26 cellular contexts compared by ENCODE assay signal in genomic region chr16:89017956-89018604, GRCh38. TPM values are rescaled to one million over a fixed set of nuclear protein-coding genes. Genes with fewer than 3 reads are reported as not detected.
DNase-seq lines count a peak whose midpoint lies in the region; ATAC-seq, FAIRE-seq and TF ChIP-seq lines count a peak whose summit lies in the region.
"Had no signal": no experiment of that assay in that cellular context is flagged by ENCODE, and none has a peak within 500 bp of the region (broad histone marks: within the 10 kb centered on the region; RNA-seq: fewer than 3 reads in every experiment).

No MANE protein-coding gene starts in this region.

- H3K4me3 Mint-ChIP-seq in activated T-helper 17 cell treated with anti-CD3 and anti-CD28 coated beads, Interleukin-2, amount 50 U/mL, for 72 hours, result no peak overlapping the region
- H3K4me3 Mint-ChIP-seq in CD8-positive, alpha-beta T cell, result no peak overlapping the region
- H3K4me3 Mint-ChIP-seq: activated CD4-positive, alpha-beta memory T cell treated with anti-CD3 and anti-CD28 coated beads for 36 hours; CD8-positive, alpha-beta memory T cell; stimulated activated naive CD8-positive, alpha-beta T cell treated with anti-CD3 and anti-CD28 coated beads, Interleukin-15, Interleukin-2, amounts not matched to agents 100 ng/mL and 50 ng/mL, for 24 hours had no signal

- H3K27ac Mint-ChIP-seq in activated T-helper 17 cell treated with anti-CD3 and anti-CD28 coated beads, Interleukin-2, amount 50 U/mL, for 72 hours, result no peak overlapping the region
- H3K27ac Mint-ChIP-seq in CD8-positive, alpha-beta T cell, result no peak overlapping the region
- H3K27ac Mint-ChIP-seq: activated CD4-positive, alpha-beta memory T cell treated with anti-CD3 and anti-CD28 coated beads for 36 hours; CD8-positive, alpha-beta memory T cell; stimulated activated naive CD8-positive, alpha-beta T cell treated with anti-CD3 and anti-CD28 coated beads, Interleukin-15, Interleukin-2, amounts not matched to agents 100 ng/mL and 50 ng/mL, for 24 hours had no signal

- TF ChIP-seq CTCF in kidney (IDR thresholded peaks at IDR 0.05; ENCODE audit: borderline replicate concordance, extremely low read depth, insufficient read depth), result no peak
- no peak for TF ChIP-seq CTCF in CD8-positive, alpha-beta T cell (IDR thresholded peaks at IDR 0.05)

- H3K36me3 ChIP-seq in SJCRH30, result no peaks in the 10 kb centered on the region
- no peaks in the 10 kb centered on the region for H3K36me3 ChIP-seq in kidney (ENCODE audit: control insufficient read depth in 1 of 2, insufficient read depth in 2 of 2, low read length in 2 of 2)
- no peaks in the 10 kb centered on the region for H3K36me3 ChIP-seq in CD8-positive, alpha-beta T cell (ENCODE audit: insufficient read depth, low read length)
- H3K36me3 ChIP-seq: esophagus muscularis mucosa, tibial artery had no signal

- H3K4me1 Mint-ChIP-seq in activated T-helper 17 cell treated with anti-CD3 and anti-CD28 coated beads, Interleukin-2, amount 50 U/mL, for 72 hours, result peaks cover 3% of the 10 kb centered on the region
- peaks cover 2% of the 10 kb centered on the region for H3K4me1 Mint-ChIP-seq in CD8-positive, alpha-beta T cell (ENCODE audit: low read depth)

- no peak for FAIRE-seq in kidney (lab: Jason Lieb, UNC)

- H3K4me3 ChIP-seq in SJCRH30 (peak overlapping the region; percentile 25), kidney (ENCODE audit: low read length in 2 of 2) (no peak overlapping the region)
- no peak overlapping the region for H3K4me3 ChIP-seq in CD8-positive, alpha-beta T cell (ENCODE audit: low read depth, low read length)
- H3K4me3 ChIP-seq: esophagus muscularis mucosa, tibial artery had no signal

- H3K9me3 Mint-ChIP-seq in activated T-helper 17 cell treated with anti-CD3 and anti-CD28 coated beads, Interleukin-2, amount 50 U/mL, for 72 hours, result no peaks in the 10 kb centered on the region
- H3K9me3 Mint-ChIP-seq in CD8-positive, alpha-beta T cell, result no peaks in the 10 kb centered on the region
- H3K9me3 Mint-ChIP-seq: activated CD4-positive, alpha-beta memory T cell treated with anti-CD3 and anti-CD28 coated beads for 36 hours; CD8-positive, alpha-beta memory T cell; stimulated activated naive CD8-positive, alpha-beta T cell treated with anti-CD3 and anti-CD28 coated beads, Interleukin-15, Interleukin-2, amounts not matched to agents 100 ng/mL and 50 ng/mL, for 24 hours had no signal

- H3K27me3 ChIP-seq in SJCRH30, result no peaks in the 10 kb centered on the region
- no peaks in the 10 kb centered on the region for H3K27me3 ChIP-seq in CD8-positive, alpha-beta T cell (ENCODE audit: insufficient read depth, low read length)

- intact Hi-C loops in kidney (cut with DNase I), result no loop called here
- intact Hi-C loops in CD8-positive, alpha-beta T cell (cut with DNase I, micrococcal nuclease), result no loop called here

- no peak overlapping the region for H3K9ac ChIP-seq in kidney (ENCODE audit: low read length in 2 of 2)

- POLR2A ChIA-PET in CD8-positive, alpha-beta T cell (lab: Charles Lee), result no interaction called here

- H3K36me3 Mint-ChIP-seq in activated T-helper 17 cell treated with anti-CD3 and anti-CD28 coated beads, Interleukin-2, amount 50 U/mL, for 72 hours (ENCODE audit: low read depth), result no peaks in the 10 kb centered on the region
- H3K36me3 Mint-ChIP-seq in CD8-positive, alpha-beta T cell, result no peaks in the 10 kb centered on the region
- H3K36me3 Mint-ChIP-seq: activated CD4-positive, alpha-beta memory T cell treated with anti-CD3 and anti-CD28 coated beads for 36 hours had no signal

- CTCF ChIA-PET in CD8-positive, alpha-beta T cell (lab: Charles Lee), result no interaction called here

- no peaks in the 10 kb centered on the region; the same call in 1 of the 2 replicates for H3K4me1 ChIP-seq in SJCRH30
- H3K4me1 ChIP-seq in kidney (ENCODE audit: control insufficient read depth in 1 of 2, insufficient read depth in 1 of 2, low read depth in 1 of 2, low read length in 2 of 2), result no peaks in the 10 kb centered on the region
- no peaks in the 10 kb centered on the region for H3K4me1 ChIP-seq in CD8-positive, alpha-beta T cell (ENCODE audit: insufficient read depth, low read length)
- H3K4me1 ChIP-seq: esophagus muscularis mucosa, tibial artery had no signal

- DNase-seq in A172 (ENCODE audit: low spot score) (peak; percentile 59), EL (peak; percentile 21), SJCRH30 (peak; percentile 49 to 51), kidney (peak; percentile 22), ureter (ENCODE audit: low spot score) (no peak), kidney glomerular epithelial cell (lab: John Stamatoyannopoulos, UW) (no peak)
- no peak for DNase-seq in CD8-positive, alpha-beta T cell
- DNase-seq: activated CD4-positive, alpha-beta memory T cell treated with anti-CD3 and anti-CD28 coated beads for 36 hours; activated CD4-positive, CD25-positive, alpha-beta regulatory T cell; amniotic stem cell; cerebellar nuclear complex; DMS79 treated with DMSO at 0.1 percent for 48 hours; effector memory CD4-positive, alpha-beta T cell; midbrain; NCI-H226; NCI-H82; OCI-M1; stimulated activated CD4-positive, alpha-beta T cell treated with anti-CD3 and anti-CD28 coated beads, Interleukin-4, amount 100 ng/mL, for 1 hour had no signal

- ATAC-seq in activated T-helper 17 cell treated with anti-CD3 and anti-CD28 coated beads, Interleukin-2, amount 50 U/mL, for 72 hours (replicated peaks), result no peak
- no peak for ATAC-seq in CD8-positive, alpha-beta T cell

- peaks cover 9% of the 10 kb centered on the region for H3K27me3 Mint-ChIP-seq in activated T-helper 17 cell treated with anti-CD3 and anti-CD28 coated beads, Interleukin-2, amount 50 U/mL, for 72 hours
- peaks cover 10% of the 10 kb centered on the region for H3K27me3 Mint-ChIP-seq in CD8-positive, alpha-beta T cell (ENCODE audit: low read depth)

- H3K27ac ChIP-seq in SJCRH30 (peak overlapping the region; percentile 33), kidney (ENCODE audit: low read depth in 2 of 2, low read length in 2 of 2) (no peak overlapping the region)
- no peak overlapping the region for H3K27ac ChIP-seq in CD8-positive, alpha-beta T cell (ENCODE audit: low read depth, low read length)
- H3K27ac ChIP-seq: esophagus muscularis mucosa, tibial artery had no signal

- H3K9me3 ChIP-seq in SJCRH30 (replicated peaks) (no peaks in the 10 kb centered on the region), kidney (ENCODE audit: control insufficient read depth in 1 of 2, low read length in 2 of 2) (no peaks in the 10 kb centered on the region)
- no peaks in the 10 kb centered on the region for H3K9me3 ChIP-seq in CD8-positive, alpha-beta T cell (ENCODE audit: low read length)
- H3K9me3 ChIP-seq: esophagus muscularis mucosa, tibial artery had no signal

RNA-seq across cellular contexts. Expression of gene CBFA2T3, which starts 41.1 kb away (rescaled TPM):
- total RNA-seq in A172 (2014; rRNA removed; shearing (Covaris generic)), result 0.05 TPM in 1 of 2 replicates, not detected in the other
- 1.8 and 3.5 TPM in 2 replicates for total RNA-seq in SJCRH30 (2014; rRNA removed; shearing (Covaris generic))
- 8.0 TPM for total RNA-seq in kidney
- polyA plus RNA-seq in kidney (ENCODE audit: insufficient read depth, low read depth, low replicate concordance), result 0.75 TPM
- total RNA-seq in activated T-helper 17 cell treated with anti-CD3 and anti-CD28 coated beads, Interleukin-2, amount 50 U/mL, for 72 hours, result under 1 TPM in 1 of 2 donors, not detected in 1; 0.19 TPM
- under 1 TPM; 0.11 to 0.31 TPM for total RNA-seq in CD8-positive, alpha-beta T cell
- 11.2 TPM for total RNA-seq in ureter
- total RNA-seq: MCF 10A, pulmonary artery endothelial cell, SK-MEL-5 had no signal
- polyA plus RNA-seq: CD8-positive, alpha-beta memory T cell had no signal

Comparison
In these comparisons a context has a peak if more than half of its experiments do, and no peak if none do; other contexts are left out.
1. DNase-seq: peak in A172 (single experiment), EL (single experiment), SJCRH30 (2 of 2) and kidney (single experiment); none in CD8-positive, alpha-beta T cell (0 of 7), ureter (single experiment) and kidney glomerular epithelial cell (single experiment).